Comparison of ENCODE assay signal across 22 cellular contexts in the genomic region with DNA sequence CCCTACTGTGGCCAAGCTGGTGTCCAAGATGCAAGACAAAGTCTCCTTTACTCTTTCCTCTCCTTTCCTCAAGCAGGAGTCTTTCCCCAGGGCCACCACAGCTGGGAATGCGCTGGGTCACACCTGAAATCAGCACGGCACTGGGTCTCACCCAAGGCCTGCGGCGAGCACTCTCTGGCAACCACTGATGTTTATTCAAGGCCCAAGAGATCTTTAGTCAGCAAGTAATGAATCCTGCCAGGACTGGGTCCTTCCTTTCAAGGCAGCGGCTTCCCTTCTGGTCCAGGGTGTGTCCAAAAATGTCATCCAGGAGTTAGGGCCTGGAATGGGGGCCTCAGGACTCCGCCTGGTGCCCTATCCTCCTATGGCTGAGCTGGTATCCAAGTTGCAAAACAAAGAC. TPM values are rescaled to one million over a fixed set of nuclear protein-coding genes. Genes with fewer than 3 reads are reported as not detected.
A peak's percentile ranks its signal among the peaks of the same experiment; 100 is the strongest.
DNase-seq lines count a peak whose midpoint lies in the region; ATAC-seq and TF ChIP-seq lines count a peak whose summit lies in the region.
"Had no signal": no experiment of that assay in that cellular context is flagged by ENCODE, and none has a peak within 500 bp of the region (broad histone marks: within the 10 kb centered on the region; RNA-seq: fewer than 3 reads in every experiment).

No MANE protein-coding gene starts in this region.

- no peak for TF ChIP-seq POLR2A in esophagus squamous epithelium (IDR thresholded peaks at IDR 0.05)

- H3K4me3 ChIP-seq in MG63 (no peak overlapping the region), esophagus squamous epithelium (no peak overlapping the region)
- H3K4me3 ChIP-seq: BLaER1, GM12878, GM23248 had no signal

- DNase-seq in MG63 (peak; percentile 45), esophagus squamous epithelium (lab: John Stamatoyannopoulos, UW) (no peak), osteocyte (ENCODE audit: extremely low spot score, unreplicated experiment) (no peak), endothelial cell (ENCODE audit: low spot score) (no peak), NAMALWA (ENCODE audit: low spot score) (no peak), NCI-H2227 (lab: John Stamatoyannopoulos, UW; ENCODE audit: unreplicated experiment) (no peak)
- DNase-seq: CD8-positive, alpha-beta memory T cell; DMS53; EL; GM23248; NCI-H1694 treated with DMSO at 0.1 percent for 48 hours; NCI-H2107; NCI-H226; NCI-H524 treated with DMSO at 0.1 percent for 48 hours had no signal

- no peaks in the 10 kb centered on the region for H3K36me3 Mint-ChIP-seq in osteocyte (ENCODE audit: unreplicated experiment)
- H3K36me3 Mint-ChIP-seq in endothelial cell (ENCODE audit: low read depth, unreplicated experiment), result no peaks in the 10 kb centered on the region

- 17 to 60% methylated on average over 3 to 5 of the region's 6 CpGs for WGBS in esophagus squamous epithelium, 2 donors

- no peaks in the 10 kb centered on the region for H3K9me3 Mint-ChIP-seq in osteocyte (ENCODE audit: unreplicated experiment)
- no peaks in the 10 kb centered on the region for H3K9me3 Mint-ChIP-seq in endothelial cell (ENCODE audit: unreplicated experiment)
- H3K9me3 Mint-ChIP-seq: CD8-positive, alpha-beta memory T cell had no signal

- H3K4me1 ChIP-seq in esophagus squamous epithelium, result peaks cover 0 to 42% (median 11%) of the 10 kb centered on the region in 3 donors

- H3K4me3 Mint-ChIP-seq in osteocyte (ENCODE audit: unreplicated experiment) (no peak overlapping the region), endothelial cell (ENCODE audit: unreplicated experiment) (no peak overlapping the region)
- H3K4me3 Mint-ChIP-seq: CD8-positive, alpha-beta memory T cell had no signal

- H3K9me3 ChIP-seq in MG63, result no peaks in the 10 kb centered on the region
- no peaks in the 10 kb centered on the region for H3K9me3 ChIP-seq in esophagus squamous epithelium

- no peak for TF ChIP-seq CTCF in 22Rv1 (IDR thresholded peaks at IDR 0.05)
- TF ChIP-seq CTCF in esophagus squamous epithelium (IDR thresholded peaks at IDR 0.05), result no peak
- no peak for TF ChIP-seq CTCF in osteocyte (IDR thresholded peaks at IDR 0.05)
- no peak for TF ChIP-seq CTCF in endothelial cell (IDR thresholded peaks at IDR 0.05; ENCODE audit: unreplicated experiment)

- peaks cover 4% of the 10 kb centered on the region; the same call in 1 of the 2 replicates for H3K27me3 ChIP-seq in MG63
- H3K27me3 ChIP-seq in esophagus squamous epithelium, result no peaks in the 10 kb centered on the region
- H3K27me3 ChIP-seq: BLaER1 had no signal

- H3K27me3 Mint-ChIP-seq in osteocyte (ENCODE audit: unreplicated experiment), result no peaks in the 10 kb centered on the region
- H3K27me3 Mint-ChIP-seq in endothelial cell (ENCODE audit: unreplicated experiment), result no peaks in the 10 kb centered on the region

- H3K36me3 ChIP-seq in MG63 (no peaks in the 10 kb centered on the region), esophagus squamous epithelium (no peaks in the 10 kb centered on the region)

- H3K27ac Mint-ChIP-seq in osteocyte (ENCODE audit: unreplicated experiment) (peak overlapping the region; percentile 59), endothelial cell (ENCODE audit: unreplicated experiment) (no peak overlapping the region)

- peak overlapping the region; percentile 23; the same call in 1 of the 2 replicates for H3K27ac ChIP-seq in 22Rv1
- H3K27ac ChIP-seq in esophagus squamous epithelium, result peak overlapping the region; percentile 56 to 66 (median 60)
- H3K27ac ChIP-seq: BLaER1, GM23248 had no signal

- intact Hi-C loops in esophagus squamous epithelium (cut with DNase I), result no loop called here

- no peak for ATAC-seq in GM21576 (IDR thresholded peaks at IDR 0.05; ENCODE audit: unreplicated experiment)
- ATAC-seq: GM12878, HCT116 had no signal

- peaks cover 16% of the 10 kb centered on the region for H3K4me1 Mint-ChIP-seq in osteocyte (ENCODE audit: unreplicated experiment)
- H3K4me1 Mint-ChIP-seq in endothelial cell (ENCODE audit: unreplicated experiment), result no peaks in the 10 kb centered on the region
- H3K4me1 Mint-ChIP-seq: CD8-positive, alpha-beta memory T cell had no signal

RNA-seq across cellular contexts. Expression of a gene that starts 24.1 kb away (rescaled TPM):
- total RNA-seq in MG63 (2014; rRNA removed; shearing (Covaris generic); ENCODE audit: low replicate concordance), result 1.9 and 22.6 TPM in 2 replicates
- total RNA-seq in esophagus squamous epithelium (10 to 100 TPM in 2 of 4 donors, 1 to 10 TPM in 2; 7.9 to 18.4 (median 10.4) TPM), osteocyte (16.9 and 23.1 TPM in 2 replicates), endothelial cell (ENCODE audit: unreplicated experiment) (22.7 TPM)

RNA-seq across cellular contexts. Expression of a gene that starts 24.6 kb away (rescaled TPM):
- total RNA-seq in MG63 (2014; rRNA removed; shearing (Covaris generic); ENCODE audit: low replicate concordance), result 9.5 and 28.6 TPM in 2 replicates
- 10 to 100 TPM in 3 of 4 donors, 1 to 10 TPM in 1; 5.4 to 27.8 (median 18.0) TPM for total RNA-seq in esophagus squamous epithelium
- total RNA-seq in osteocyte, result 29.4 and 31.5 TPM in 2 replicates
- 86.2 TPM for total RNA-seq in endothelial cell (ENCODE audit: unreplicated experiment)

RNA-seq across cellular contexts. Expression of a gene that starts 41.9 kb away (rescaled TPM):
- 0.91 TPM in 1 of 2 replicates, not detected in the other for total RNA-seq in MG63 (2014; rRNA removed; shearing (Covaris generic); ENCODE audit: low replicate concordance)
- total RNA-seq in esophagus squamous epithelium (1 to 10 TPM; 1.1 to 4.2 (median 2.9) TPM), osteocyte (0.18 and 0.35 TPM in 2 replicates), endothelial cell (ENCODE audit: unreplicated experiment) (0.67 TPM)

RNA-seq across cellular contexts. Expression of a gene that starts 42.6 kb away (rescaled TPM):
- total RNA-seq in MG63 (2014; rRNA removed; shearing (Covaris generic); ENCODE audit: low replicate concordance), result not detected in 2 replicates
- 1 to 10 TPM in 1 of 4 donors, under 1 TPM in 3; 0.29 to 1.5 (median 0.80) TPM for total RNA-seq in esophagus squamous epithelium
- 8.4 and 11.1 TPM in 2 replicates for total RNA-seq in osteocyte
- 5.5 TPM for total RNA-seq in endothelial cell (ENCODE audit: unreplicated experiment)
- total RNA-seq: A673; CD8-positive, alpha-beta memory T cell; GM12878; GM23248; LHCN-M2; RPMI7951 had no signal

RNA-seq across cellular contexts. Expression of a gene that starts 48.4 kb away (rescaled TPM):
- total RNA-seq in MG63 (2014; rRNA removed; shearing (Covaris generic); ENCODE audit: low replicate concordance), result 10.1 and 12.0 TPM in 2 replicates
- total RNA-seq in esophagus squamous epithelium, result 10 to 100 TPM in 3 of 4 donors, 1 to 10 TPM in 1; 6.4 to 19.6 (median 14.9) TPM
- 61.2 and 66.5 TPM in 2 replicates for total RNA-seq in osteocyte
- 165 TPM for total RNA-seq in endothelial cell (ENCODE audit: unreplicated experiment)
